25 cellular contexts compared by ENCODE assay signal in genomic region chr1:198925575-198925974, GRCh38.
DNase-seq lines count a peak whose midpoint lies in the region; ATAC-seq and TF ChIP-seq lines count a peak whose summit lies in the region.
"Had no signal": no experiment of that assay in that cellular context is flagged by ENCODE, and none has a peak within 500 bp of the region (broad histone marks: within the 10 kb centered on the region; RNA-seq: fewer than 3 reads in every experiment).

No MANE protein-coding gene starts in this region.

- peak overlapping the region; percentile 42 for H3K27ac Mint-ChIP-seq in activated CD8-positive, alpha-beta T cell treated with anti-CD3 and anti-CD28 coated beads for 36 hours
- H3K27ac Mint-ChIP-seq in activated CD8-positive, alpha-beta T cell treated with anti-CD3 and anti-CD28 coated beads, Interleukin-2, amount 10 ng/mL, durations not matched to agents 7 days and 5 days, result no peak overlapping the region
- H3K27ac Mint-ChIP-seq in activated B cell treated with CpG ODN at 0.5 μM for 24 hours, result no peak overlapping the region
- H3K27ac Mint-ChIP-seq in stimulated activated naive B cell treated with anti-CD40 and anti-IgM and Interleukin-4, amounts not matched to agents 10 μg/mL and 1 μg/mL and 100 μg/mL, for 72 hours, result no peak overlapping the region
- H3K27ac Mint-ChIP-seq: activated CD8-positive, alpha-beta memory T cell treated with anti-CD3 and anti-CD28 coated beads, Interleukin-2, amount 10 ng/mL, durations not matched to agents 7 days and 5 days; activated naive CD4-positive, alpha-beta T cell treated with anti-CD3 and anti-CD28 coated beads, Interleukin-2, amount 10 ng/mL, durations not matched to agents 7 days and 5 days; B cell; effector memory CD8-positive, alpha-beta T cell had no signal

- POLR2A ChIA-PET in activated CD8-positive, alpha-beta T cell treated with anti-CD3 and anti-CD28 coated beads for 36 hours (lab: Charles Lee), result interaction anchor here (0.9 kb wide), 1 partner anchor 11 kb away, joined by 4 read pairs; no protein-coding TSS in a partner anchor
- POLR2A ChIA-PET in activated CD8-positive, alpha-beta T cell treated with anti-CD3 and anti-CD28 coated beads, Interleukin-2, amount 10 ng/mL, durations not matched to agents 7 days and 5 days (lab: Charles Lee), result interaction anchor here (0.8 kb wide), 1 partner anchor 11 kb away, joined by 4 read pairs; no protein-coding TSS in a partner anchor
- POLR2A ChIA-PET in activated B cell treated with CpG ODN at 0.5 μM for 24 hours (lab: Charles Lee), result interaction anchor here (1.0 to 1.2 kb wide), 2 partner anchors 10 to 12 kb away, joined by 3 to 10 read pairs; no protein-coding TSS in a partner anchor

- peaks cover 59% of the 10 kb centered on the region for H3K4me1 Mint-ChIP-seq in activated CD8-positive, alpha-beta T cell treated with anti-CD3 and anti-CD28 coated beads for 36 hours (ENCODE audit: low read depth)
- peaks cover 62% of the 10 kb centered on the region for H3K4me1 Mint-ChIP-seq in activated CD8-positive, alpha-beta T cell treated with anti-CD3 and anti-CD28 coated beads, Interleukin-2, amount 10 ng/mL, durations not matched to agents 7 days and 5 days (ENCODE audit: low read depth)
- H3K4me1 Mint-ChIP-seq in activated B cell treated with CpG ODN at 0.5 μM for 24 hours, result peaks cover 60% of the 10 kb centered on the region
- H3K4me1 Mint-ChIP-seq in stimulated activated naive B cell treated with anti-CD40 and anti-IgM and Interleukin-4, amounts not matched to agents 10 μg/mL and 1 μg/mL and 100 μg/mL, for 72 hours, result peaks cover 22 to 60% of the 10 kb centered on the region in 2 donors

- no peaks in the 10 kb centered on the region for H3K9me3 Mint-ChIP-seq in activated CD8-positive, alpha-beta T cell treated with anti-CD3 and anti-CD28 coated beads for 36 hours
- peaks cover 7% of the 10 kb centered on the region for H3K9me3 Mint-ChIP-seq in activated CD8-positive, alpha-beta T cell treated with anti-CD3 and anti-CD28 coated beads, Interleukin-2, amount 10 ng/mL, durations not matched to agents 7 days and 5 days (ENCODE audit: insufficient read depth)
- no peaks in the 10 kb centered on the region for H3K9me3 Mint-ChIP-seq in activated B cell treated with CpG ODN at 0.5 μM for 24 hours
- no peaks in the 10 kb centered on the region for H3K9me3 Mint-ChIP-seq in stimulated activated naive B cell treated with anti-CD40 and anti-IgM and Interleukin-4, amounts not matched to agents 10 μg/mL and 1 μg/mL and 100 μg/mL, for 72 hours
- H3K9me3 Mint-ChIP-seq: activated naive CD4-positive, alpha-beta T cell treated with anti-CD3 and anti-CD28 coated beads, Interleukin-2, amount 10 ng/mL, durations not matched to agents 7 days and 5 days; effector memory CD8-positive, alpha-beta T cell had no signal

- no peak for TF ChIP-seq CTCF in activated CD8-positive, alpha-beta T cell treated with anti-CD3 and anti-CD28 coated beads for 36 hours (IDR thresholded peaks at IDR 0.05)
- TF ChIP-seq CTCF in activated B cell treated with CpG ODN at 0.5 μM for 24 hours (IDR thresholded peaks at IDR 0.05) (no peak), GM13976 (IDR thresholded peaks at IDR 0.05; ENCODE audit: borderline replicate concordance, control extremely low read depth, extremely low read depth, insufficient read depth, missing control alignments) (no peak)

- H3K36me3 Mint-ChIP-seq in activated CD8-positive, alpha-beta T cell treated with anti-CD3 and anti-CD28 coated beads for 36 hours (ENCODE audit: low read depth), result peaks cover 7% of the 10 kb centered on the region
- H3K36me3 Mint-ChIP-seq in activated CD8-positive, alpha-beta T cell treated with anti-CD3 and anti-CD28 coated beads, Interleukin-2, amount 10 ng/mL, durations not matched to agents 7 days and 5 days (ENCODE audit: low read depth), result peaks cover 54% of the 10 kb centered on the region
- no peaks in the 10 kb centered on the region for H3K36me3 Mint-ChIP-seq in activated B cell treated with CpG ODN at 0.5 μM for 24 hours (ENCODE audit: low read depth)
- H3K36me3 Mint-ChIP-seq in stimulated activated naive B cell treated with anti-CD40 and anti-IgM and Interleukin-4, amounts not matched to agents 10 μg/mL and 1 μg/mL and 100 μg/mL, for 72 hours, result peaks cover 0 to 3% of the 10 kb centered on the region in 2 donors

- ATAC-seq in activated CD8-positive, alpha-beta T cell treated with anti-CD3 and anti-CD28 coated beads for 36 hours, result no peak
- ATAC-seq in activated CD8-positive, alpha-beta T cell treated with anti-CD3 and anti-CD28 coated beads, Interleukin-2, amount 10 ng/mL, durations not matched to agents 7 days and 5 days, result no peak
- ATAC-seq in GM18868 (IDR thresholded peaks at IDR 0.05; ENCODE audit: unreplicated experiment) (peak; percentile 28), activated B cell treated with CpG ODN at 0.5 μM for 24 hours (ENCODE audit: low read depth) (no peak), GM21737 (IDR thresholded peaks at IDR 0.05; ENCODE audit: unreplicated experiment) (no peak), GM21367 (IDR thresholded peaks at IDR 0.05; ENCODE audit: unreplicated experiment) (no peak)
- peak; percentile 47 to 61 for ATAC-seq in stimulated activated naive B cell treated with anti-CD40 and anti-IgM and Interleukin-4, amounts not matched to agents 10 μg/mL and 1 μg/mL and 100 μg/mL, for 72 hours (replicated peaks)
- ATAC-seq: activated CD8-positive, alpha-beta memory T cell treated with anti-CD3 and anti-CD28 coated beads, Interleukin-2, amount 10 ng/mL, durations not matched to agents 7 days and 5 days; effector memory CD8-positive, alpha-beta T cell; left ventricle myocardium superior; sciatic nerve had no signal

- H3K27me3 Mint-ChIP-seq in activated CD8-positive, alpha-beta T cell treated with anti-CD3 and anti-CD28 coated beads for 36 hours, result no peaks in the 10 kb centered on the region
- no peaks in the 10 kb centered on the region for H3K27me3 Mint-ChIP-seq in activated CD8-positive, alpha-beta T cell treated with anti-CD3 and anti-CD28 coated beads, Interleukin-2, amount 10 ng/mL, durations not matched to agents 7 days and 5 days (ENCODE audit: low read depth)
- peaks cover 2% of the 10 kb centered on the region for H3K27me3 Mint-ChIP-seq in activated B cell treated with CpG ODN at 0.5 μM for 24 hours
- H3K27me3 Mint-ChIP-seq in stimulated activated naive B cell treated with anti-CD40 and anti-IgM and Interleukin-4, amounts not matched to agents 10 μg/mL and 1 μg/mL and 100 μg/mL, for 72 hours, result no peaks in the 10 kb centered on the region
- H3K27me3 Mint-ChIP-seq: activated CD8-positive, alpha-beta memory T cell treated with anti-CD3 and anti-CD28 coated beads, Interleukin-2, amount 10 ng/mL, durations not matched to agents 7 days and 5 days; activated naive CD4-positive, alpha-beta T cell treated with anti-CD3 and anti-CD28 coated beads, Interleukin-2, amount 10 ng/mL, durations not matched to agents 7 days and 5 days; B cell had no signal

- intact Hi-C loops in activated CD8-positive, alpha-beta T cell treated with anti-CD3 and anti-CD28 coated beads for 36 hours (cut with micrococcal nuclease), result no loop called here
- intact Hi-C loops in activated B cell treated with CpG ODN at 0.5 μM for 24 hours (cut with micrococcal nuclease), result no loop called here

- no peak overlapping the region for H3K4me3 Mint-ChIP-seq in activated CD8-positive, alpha-beta T cell treated with anti-CD3 and anti-CD28 coated beads for 36 hours
- no peak overlapping the region for H3K4me3 Mint-ChIP-seq in activated CD8-positive, alpha-beta T cell treated with anti-CD3 and anti-CD28 coated beads, Interleukin-2, amount 10 ng/mL, durations not matched to agents 7 days and 5 days
- H3K4me3 Mint-ChIP-seq in activated B cell treated with CpG ODN at 0.5 μM for 24 hours, result peak overlapping the region; percentile 15
- no peak overlapping the region for H3K4me3 Mint-ChIP-seq in stimulated activated naive B cell treated with anti-CD40 and anti-IgM and Interleukin-4, amounts not matched to agents 10 μg/mL and 1 μg/mL and 100 μg/mL, for 72 hours
- H3K4me3 Mint-ChIP-seq: activated CD8-positive, alpha-beta memory T cell treated with anti-CD3 and anti-CD28 coated beads, Interleukin-2, amount 10 ng/mL, durations not matched to agents 7 days and 5 days; activated naive CD4-positive, alpha-beta T cell treated with anti-CD3 and anti-CD28 coated beads, Interleukin-2, amount 10 ng/mL, durations not matched to agents 7 days and 5 days; B cell; effector memory CD8-positive, alpha-beta T cell had no signal

- DNase-seq in activated CD8-positive, alpha-beta T cell treated with anti-CD3 and anti-CD28 coated beads for 36 hours, result no peak
- DNase-seq in activated CD8-positive, alpha-beta T cell treated with anti-CD3 and anti-CD28 coated beads, Interleukin-2, amount 10 ng/mL, durations not matched to agents 7 days and 5 days, result no peak
- DNase-seq in activated B cell treated with CpG ODN at 0.5 μM for 24 hours (no peak), GM13976 (ENCODE audit: low spot score) (no peak)
- no peak for DNase-seq in stimulated activated naive B cell treated with anti-CD40 and anti-IgM and Interleukin-4, amounts not matched to agents 10 μg/mL and 1 μg/mL and 100 μg/mL, for 72 hours
- DNase-seq: activated CD4-positive, alpha-beta T cell treated with anti-CD3 and anti-CD28 coated beads for 48 hours; activated CD8-positive, alpha-beta memory T cell treated with anti-CD3 and anti-CD28 coated beads, Interleukin-2, amount 10 ng/mL, durations not matched to agents 7 days and 5 days; activated naive CD4-positive, alpha-beta T cell treated with anti-CD3 and anti-CD28 coated beads, Interleukin-2, amount 10 ng/mL, durations not matched to agents 7 days and 5 days; anterior cingulate cortex; DMS153; effector memory CD8-positive, alpha-beta T cell; erythroblast; H7; left ventricle myocardium superior; MM.1S; NCI-H1417 treated with DMSO at 0.1 percent for 48 hours; NCI-H2081 treated with DMSO at 0.1 percent for 48 hours; NCI-H748 treated with DMSO at 0.1 percent for 48 hours; stimulated activated CD4-positive, alpha-beta T cell treated with anti-CD3 and anti-CD28 coated beads, Interleukin-4, amount 100 ng/mL, for 4 hours; stimulated activated naive CD4-positive, alpha-beta T cell had no signal

- in situ Hi-C loops in GM13976 (cut with MboI; ENCODE audit: low sequenced_read_pairs, unreplicated experiment), result no loop called here

- CTCF ChIA-PET in activated CD8-positive, alpha-beta T cell treated with anti-CD3 and anti-CD28 coated beads for 36 hours (lab: Charles Lee), result no interaction called here
- CTCF ChIA-PET in activated CD8-positive, alpha-beta T cell treated with anti-CD3 and anti-CD28 coated beads, Interleukin-2, amount 10 ng/mL, durations not matched to agents 7 days and 5 days (lab: Charles Lee), result interaction anchor here (0.6 to 1.4 kb wide), 4 partner anchors 11 to 317 kb away, joined by 3 read pairs; no protein-coding TSS in a partner anchor
- CTCF ChIA-PET in activated B cell treated with CpG ODN at 0.5 μM for 24 hours (lab: Charles Lee), result no interaction called here

Comparison
In these comparisons a context has a peak if more than half of its experiments do, and no peak if none do; other contexts are left out.
1. ATAC-seq: peak in GM18868 (single experiment) and stimulated activated naive B cell treated with anti-CD40 and anti-IgM and Interleukin-4, amounts not matched to agents 10 μg/mL and 1 μg/mL and 100 μg/mL, for 72 hours (2 of 2); none in activated CD8-positive, alpha-beta T cell treated with anti-CD3 and anti-CD28 coated beads for 36 hours (single experiment), activated CD8-positive, alpha-beta T cell treated with anti-CD3 and anti-CD28 coated beads, Interleukin-2, amount 10 ng/mL, durations not matched to agents 7 days and 5 days (single experiment), activated B cell treated with CpG ODN at 0.5 μM for 24 hours (single experiment), GM21737 (single experiment) and GM21367 (single experiment).